In genomic region chr18:9959564-9959963, GRCh38 we compare ENCODE assay signal across 20 cellular contexts. TPM values are rescaled to one million over a fixed set of nuclear protein-coding genes. Genes with fewer than 3 reads are reported as not detected.
DNase-seq lines count a peak whose midpoint lies in the region; ATAC-seq, FAIRE-seq and TF ChIP-seq lines count a peak whose summit lies in the region.
"Had no signal": no experiment of that assay in that cellular context is flagged by ENCODE, and none has a peak within 500 bp of the region (broad histone marks: within the 10 kb centered on the region; RNA-seq: fewer than 3 reads in every experiment).

No MANE protein-coding gene starts in this region.

- peaks cover 0 to 8% of the 10 kb centered on the region in 2 experiments; a peak in 2 of 5 replicates for H3K4me1 ChIP-seq in K562 (replicated peaks in 1 of 2; ENCODE audit: control insufficient read depth in 2 of 2, insufficient read depth in 2 of 2, low read length in 2 of 2)
- H3K4me1 ChIP-seq: Caco-2 had no signal

- ATAC-seq in activated T-cell treated with anti-CD3 and anti-CD28 coated beads, Interleukin-2, amount 50 U/mL, for 72 hours (replicated peaks in 1 of 2), result no peak
- ATAC-seq in K562, result peak; percentile 3; the same call in 1 of the 3 replicates
- ATAC-seq in activated CD8-positive, alpha-beta T cell treated with anti-CD3 and anti-CD28 coated beads, Interleukin-2, amount 10 ng/mL, durations not matched to agents 7 days and 5 days, result no peak
- ATAC-seq: CD8-positive, alpha-beta T cell; GM23338 had no signal

- POLR2A ChIA-PET in K562 (lab: Yijun Ruan, JAX), result interaction anchor here (0.5 to 2.0 kb wide), 9 partner anchors 9 to 593 kb away, joined by 3 to 8 read pairs (median 3); no protein-coding TSS in a partner anchor
- POLR2A ChIA-PET in activated CD8-positive, alpha-beta T cell treated with anti-CD3 and anti-CD28 coated beads, Interleukin-2, amount 10 ng/mL, durations not matched to agents 7 days and 5 days (lab: Charles Lee), result no interaction called here

- no peaks in the 10 kb centered on the region for H3K9me3 Mint-ChIP-seq in activated T-cell treated with anti-CD3 and anti-CD28 coated beads, Interleukin-2, amount 50 U/mL, for 72 hours
- no peaks in the 10 kb centered on the region for H3K9me3 Mint-ChIP-seq in progenitor cell of endocrine pancreas (ENCODE audit: low read depth)
- no peaks in the 10 kb centered on the region for H3K9me3 Mint-ChIP-seq in activated CD8-positive, alpha-beta T cell treated with anti-CD3 and anti-CD28 coated beads, Interleukin-2, amount 10 ng/mL, durations not matched to agents 7 days and 5 days (ENCODE audit: insufficient read depth)
- H3K9me3 Mint-ChIP-seq: CD4-positive, CD25-positive, alpha-beta regulatory T cell; CD8-positive, alpha-beta T cell; GM23338 had no signal

- no peaks in the 10 kb centered on the region for H3K9me3 ChIP-seq in K562 (replicated peaks; ENCODE audit: control insufficient read depth, insufficient read depth, low read depth, low read length)
- H3K9me3 ChIP-seq: BLaER1, Caco-2, HAP-1 had no signal

- WGBS in K562 (ENCODE audit: insufficient coverage, low coverage, missing lambda C conversion rate), result 94% methylated on average over 1 of the region's 1 CpG

- no peak for FAIRE-seq in K562 (lab: Jason Lieb, UNC)
- FAIRE-seq: A204.1, G401.6, GM12892 had no signal

- no peaks in the 10 kb centered on the region for H4K20me1 ChIP-seq in K562 (replicated peaks; ENCODE audit: control insufficient read depth, insufficient read depth, low read length)

- no peak overlapping the region for H3K4me3 ChIP-seq in K562
- H3K4me3 ChIP-seq: BLaER1, GM23338, HAP-1 had no signal

- H3K9ac ChIP-seq in K562 (ENCODE audit: insufficient read depth in 1 of 2, low read depth in 2 of 2, low read length in 2 of 2), result no peak overlapping the region
- H3K9ac ChIP-seq: BLaER1 had no signal

- intact Hi-C loops in K562 (cut with micrococcal nuclease), result loop anchor here (10.0 kb wide), 1 partner anchor 385 kb away; no protein-coding TSS in a partner anchor

- no peaks in the 10 kb centered on the region for H3K4me1 Mint-ChIP-seq in activated T-cell treated with anti-CD3 and anti-CD28 coated beads, Interleukin-2, amount 50 U/mL, for 72 hours (ENCODE audit: low read depth)
- no peaks in the 10 kb centered on the region for H3K4me1 Mint-ChIP-seq in progenitor cell of endocrine pancreas (ENCODE audit: low read depth)
- H3K4me1 Mint-ChIP-seq in activated CD8-positive, alpha-beta T cell treated with anti-CD3 and anti-CD28 coated beads, Interleukin-2, amount 10 ng/mL, durations not matched to agents 7 days and 5 days (ENCODE audit: low read depth), result no peaks in the 10 kb centered on the region

- no TSS peak for BruUV-seq in K562 (replicated peaks; lab: Mats Ljungman, UMichigan)

- H3K36me3 Mint-ChIP-seq in activated T-cell treated with anti-CD3 and anti-CD28 coated beads, Interleukin-2, amount 50 U/mL, for 72 hours (ENCODE audit: insufficient read depth in 2 of 2), result no peaks in the 10 kb centered on the region
- no peaks in the 10 kb centered on the region for H3K36me3 Mint-ChIP-seq in progenitor cell of endocrine pancreas (ENCODE audit: insufficient read depth)
- H3K36me3 Mint-ChIP-seq in activated CD8-positive, alpha-beta T cell treated with anti-CD3 and anti-CD28 coated beads, Interleukin-2, amount 10 ng/mL, durations not matched to agents 7 days and 5 days (ENCODE audit: low read depth), result no peaks in the 10 kb centered on the region
- H3K36me3 Mint-ChIP-seq: CD4-positive, CD25-positive, alpha-beta regulatory T cell had no signal

- in situ Hi-C loops in K562 (cut with MboI), result no loop called here

- H3K9me1 ChIP-seq in K562 (ENCODE audit: control insufficient read depth, insufficient read depth, low read length), result no peaks in the 10 kb centered on the region

- no peak for TF ChIP-seq CTCF in K562 (IDR thresholded peaks at IDR 0.05 in 2 of 3, conservative IDR thresholded peaks at IDR 0.05 in 1 of 3; ENCODE audit: insufficient read depth in 2 of 3, low read depth in 1 of 3, low read length in 3 of 3)
- TF ChIP-seq CTCF in progenitor cell of endocrine pancreas (IDR thresholded peaks at IDR 0.05; ENCODE audit: unreplicated experiment), result no peak

- H3K36me3 ChIP-seq in K562 (ENCODE audit: control insufficient read depth, insufficient read depth, low read length), result peaks cover 31% of the 10 kb centered on the region

- H3K4me3 Mint-ChIP-seq in activated T-cell treated with anti-CD3 and anti-CD28 coated beads, Interleukin-2, amount 50 U/mL, for 72 hours, result no peak overlapping the region
- H3K4me3 Mint-ChIP-seq in progenitor cell of endocrine pancreas (ENCODE audit: low read depth), result no peak overlapping the region
- H3K4me3 Mint-ChIP-seq in activated CD8-positive, alpha-beta T cell treated with anti-CD3 and anti-CD28 coated beads, Interleukin-2, amount 10 ng/mL, durations not matched to agents 7 days and 5 days, result no peak overlapping the region
- H3K4me3 Mint-ChIP-seq: B cell; CD4-positive, CD25-positive, alpha-beta regulatory T cell; CD8-positive, alpha-beta T cell; GM23338 had no signal

- TF ChIP-seq POLR2A in K562 (conservative IDR thresholded peaks at IDR 0.05), result no peak

- CTCF ChIA-PET in K562 (lab: Yijun Ruan, JAX; ENCODE audit: low intra/inter-chr PET ratio), result no interaction called here
- CTCF ChIA-PET in activated CD8-positive, alpha-beta T cell treated with anti-CD3 and anti-CD28 coated beads, Interleukin-2, amount 10 ng/mL, durations not matched to agents 7 days and 5 days (lab: Charles Lee), result no interaction called here

- H3K79me2 ChIP-seq in K562 (ENCODE audit: control insufficient read depth, insufficient read depth, low read length), result peaks cover 22% of the 10 kb centered on the region

- no peaks in the 10 kb centered on the region for H3K27me3 Mint-ChIP-seq in activated T-cell treated with anti-CD3 and anti-CD28 coated beads, Interleukin-2, amount 50 U/mL, for 72 hours (ENCODE audit: low read depth)
- H3K27me3 Mint-ChIP-seq in progenitor cell of endocrine pancreas, result no peaks in the 10 kb centered on the region
- H3K27me3 Mint-ChIP-seq in activated CD8-positive, alpha-beta T cell treated with anti-CD3 and anti-CD28 coated beads, Interleukin-2, amount 10 ng/mL, durations not matched to agents 7 days and 5 days (ENCODE audit: low read depth), result peaks cover 6% of the 10 kb centered on the region
- H3K27me3 Mint-ChIP-seq: B cell; CD4-positive, CD25-positive, alpha-beta regulatory T cell had no signal

- TF ChIP-seq RAD21 in K562 (CRISPR knock-in tag; conservative IDR thresholded peaks at IDR 0.05 in 1 of 2, IDR thresholded peaks at IDR 0.05 in 1 of 2), result no peak

- H3K27me3 ChIP-seq in K562 (ENCODE audit: control insufficient read depth in 2 of 2, insufficient read depth in 2 of 2, low read length in 2 of 2), result no peaks in the 10 kb centered on the region
- H3K27me3 ChIP-seq: BLaER1 had no signal

- no peak overlapping the region for H3K4me2 ChIP-seq in K562 (ENCODE audit: insufficient read depth, low read length)

- H2AFZ ChIP-seq in K562 (ENCODE audit: low read depth, low read length), result no peak overlapping the region
- H2AFZ ChIP-seq: GM23338 had no signal

- H3K27ac ChIP-seq in K562 (ENCODE audit: extremely low read depth, low read depth, low read length), result no peak overlapping the region
- H3K27ac ChIP-seq: 22Rv1, BLaER1, C4-2B had no signal

- H3K27ac Mint-ChIP-seq in activated T-cell treated with anti-CD3 and anti-CD28 coated beads, Interleukin-2, amount 50 U/mL, for 72 hours, result peak overlapping the region; percentile 14
- peak overlapping the region; percentile 1 for H3K27ac Mint-ChIP-seq in progenitor cell of endocrine pancreas
- H3K27ac Mint-ChIP-seq in activated CD8-positive, alpha-beta T cell treated with anti-CD3 and anti-CD28 coated beads, Interleukin-2, amount 10 ng/mL, durations not matched to agents 7 days and 5 days, result no peak overlapping the region
- H3K27ac Mint-ChIP-seq: B cell; CD4-positive, CD25-positive, alpha-beta regulatory T cell; CD8-positive, alpha-beta T cell; GM23338 had no signal

- no peak for TF ChIP-seq EP300 in K562 (IDR thresholded peaks at IDR 0.05; ENCODE audit: low read length)

- no peak for DNase-seq in activated T-cell treated with anti-CD3 and anti-CD28 coated beads, Interleukin-2, amount 50 U/mL, for 72 hours
- DNase-seq in activated T-cell treated with anti-CD3 and anti-CD28 coated beads, Interleukin-2, amount 50 U/mL, for 1 hour, result no peak
- DNase-seq in K562 (ENCODE audit: extremely low read depth in 1 of 4, low spot score in 3 of 4) (no peak), progenitor cell of endocrine pancreas (ENCODE audit: low spot score, unreplicated experiment) (no peak), GM19240 (ENCODE audit: insufficient read length, low spot score) (no peak)
- DNase-seq in activated CD8-positive, alpha-beta T cell treated with anti-CD3 and anti-CD28 coated beads, Interleukin-2, amount 10 ng/mL, durations not matched to agents 7 days and 5 days, result no peak
- DNase-seq: Caco-2; CD4-positive, CD25-positive, alpha-beta regulatory T cell; CD8-positive, alpha-beta T cell; DMS153; DND-41 had no signal

TF ChIP-seq in K562, 482 proteins besides CTCF, POLR2A, EP300 and RAD21 (continues in another document):
- TF ChIP-seq SUPT5H (IDR thresholded peaks at IDR 0.05) (peak; percentile 11; the same call in 1 of the 2 replicates), HMG20A (CRISPR knock-in tag; conservative IDR thresholded peaks at IDR 0.05) (no peak)

RNA-seq across cellular contexts. Expression of gene VAPA, which starts 45.7 kb away (rescaled TPM):
- total RNA-seq in activated T-cell treated with anti-CD3 and anti-CD28 coated beads, Interleukin-2, amount 50 U/mL, for 72 hours, result 100 to 1,000 TPM; 197 to 209 TPM
- 131 and 315 TPM in 2 replicates for total RNA-seq in K562 (2011; cell fraction: chromatin; rRNA removed; ENCODE audit: low replicate concordance)
- total RNA-seq in K562 (2011; cell fraction: nucleolus; rRNA removed), result 118 and 122 TPM in 2 replicates
- 147 and 249 TPM in 2 replicates for total RNA-seq in K562 (2011; cell fraction: nucleoplasm; rRNA removed)
- total RNA-seq in K562 (2014; rRNA removed) (516 and 526 TPM in 2 replicates), K562 (2014; rRNA removed; fragmentation: Illumina TruSeq; extraction: Trizol) (624 and 729 TPM in 2 replicates), K562 (2015; rRNA removed; fragmentation: Illumina TruSeq; extraction: Trizol) (726 and 732 TPM in 2 replicates), K562 (2021) (504 and 509 TPM in 2 replicates), progenitor cell of endocrine pancreas (115 and 125 TPM in 2 replicates)
- polyA plus RNA-seq in K562 (2011; rRNA removed) (544 and 809 TPM in 2 replicates), K562 (2014; fragmentation: Illumina TruSeq; extraction: Trizol) (790 and 902 TPM in 2 replicates), K562 (2014; fragmentation: Nextera tagmentation; extraction: Ambion mirVana) (100 to 1,000 TPM; 219 to 224 TPM), K562 (2014; rRNA removed) (455 and 489 TPM in 2 replicates)
- 202 and 314 TPM in 2 replicates for polyA plus RNA-seq in K562 (2011; cell fraction: cytosol; rRNA removed)
- polyA plus RNA-seq in K562 (2011; cell fraction: nucleus; rRNA removed), result 169 and 199 TPM in 2 replicates
- 376 and 498 TPM in 2 replicates for polyA plus RNA-seq in K562 (2012)
- polyA minus RNA-seq in K562 (2011; rRNA and poly(A)+ RNA removed), result 866 and 913 TPM in 2 replicates
- polyA minus RNA-seq in K562 (2011; cell fraction: cytosol; rRNA and poly(A)+ RNA removed), result 292 and 382 TPM in 2 replicates
- 176 and 203 TPM in 2 replicates for polyA minus RNA-seq in K562 (2011; cell fraction: nucleus; rRNA and poly(A)+ RNA removed)
- total RNA-seq in activated CD8-positive, alpha-beta T cell treated with anti-CD3 and anti-CD28 coated beads, Interleukin-2, amount 10 ng/mL, durations not matched to agents 7 days and 5 days, result 100 to 1,000 TPM; 138 to 142 TPM
